ENCODE assay signal across 8 cellular contexts in genomic region chr2:237647176-237648015, GRCh38. TPM values are rescaled to one million over a fixed set of nuclear protein-coding genes. Genes with fewer than 3 reads are reported as not detected.
"Had no signal": no experiment of that assay in that cellular context is flagged by ENCODE, and none has a peak within 500 bp of the region (broad histone marks: within the 10 kb centered on the region; RNA-seq: fewer than 3 reads in every experiment).

No MANE protein-coding gene starts in this region.

- H3K4me3 Mint-ChIP-seq: activated T-cell treated with anti-CD3 and anti-CD28 coated beads, Interleukin-2, amount 50 U/mL, for 4 hours; naive thymus-derived CD4-positive, alpha-beta T cell; stimulated activated naive CD8-positive, alpha-beta T cell treated with anti-CD3 and anti-CD28 coated beads, Interleukin-15, Interleukin-2, amounts not matched to agents 100 ng/mL and 50 ng/mL, for 24 hours; T-helper 1 cell treated with Interleukin-12 subunit alpha and Interleukin-12 subunit beta and Interleukin-4 antibody, amounts not matched to agents 30 μg/mL and 1 μg/mL, for 36 hours had no signal

- H3K27ac ChIP-seq: cardiac muscle cell had no signal

- DNase-seq: activated T-cell treated with anti-CD3 and anti-CD28 coated beads, Interleukin-2, amount 50 U/mL, for 4 hours; naive thymus-derived CD4-positive, alpha-beta T cell; stimulated activated CD4-positive, alpha-beta T cell treated with anti-CD3 and anti-CD28 coated beads, Interleukin-4, amount 100 ng/mL, for 1 hour had no signal

- H3K4me3 ChIP-seq: cardiac muscle cell had no signal

- H3K9me3 Mint-ChIP-seq: activated T-cell treated with anti-CD3 and anti-CD28 coated beads, Interleukin-2, amount 50 U/mL, for 4 hours had no signal

- H3K27ac Mint-ChIP-seq: stimulated activated naive CD8-positive, alpha-beta T cell treated with anti-CD3 and anti-CD28 coated beads, Interleukin-15, Interleukin-2, amounts not matched to agents 100 ng/mL and 50 ng/mL, for 24 hours; T-helper 1 cell treated with Interleukin-12 subunit alpha and Interleukin-12 subunit beta and Interleukin-4 antibody, amounts not matched to agents 30 μg/mL and 1 μg/mL, for 36 hours had no signal

- H3K27me3 Mint-ChIP-seq: stimulated activated naive CD8-positive, alpha-beta T cell treated with anti-CD3 and anti-CD28 coated beads, Interleukin-15, Interleukin-2, amounts not matched to agents 100 ng/mL and 50 ng/mL, for 24 hours had no signal

- ATAC-seq: activated T-cell treated with anti-CD3 and anti-CD28 coated beads, Interleukin-2, amount 50 U/mL, for 4 hours; naive thymus-derived CD4-positive, alpha-beta T cell; SK-N-SH treated with all-trans-retinoic acid at 6 μM for 48 hours had no signal

RNA-seq across cellular contexts. Expression of gene RAB17, which starts 56.9 kb away (rescaled TPM):
- total RNA-seq: naive thymus-derived CD4-positive, alpha-beta T cell; temporal lobe had no signal
